Comparison of ENCODE assay signal across 18 cellular contexts in the genomic region with DNA sequence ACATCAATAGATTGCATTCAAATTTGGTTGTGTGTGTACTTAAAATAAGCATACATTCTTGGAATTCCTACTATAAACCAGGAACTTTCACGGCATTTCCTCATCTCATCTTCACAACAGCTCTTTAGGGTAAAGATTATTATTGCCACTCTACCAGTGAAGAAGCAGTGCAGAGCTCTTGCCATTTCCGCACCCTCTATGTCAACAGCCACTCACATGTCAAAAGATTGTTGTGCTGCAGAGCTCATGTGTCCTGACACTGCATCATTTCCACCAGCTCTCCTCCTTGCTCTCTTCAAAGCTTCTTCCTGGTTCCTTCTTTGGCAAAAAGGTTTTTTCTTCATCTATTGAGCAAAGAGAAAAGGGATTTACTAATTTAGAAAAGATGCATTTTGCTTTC. TPM values are rescaled to one million over a fixed set of nuclear protein-coding genes. Genes with fewer than 3 reads are reported as not detected.
DNase-seq lines count a peak whose midpoint lies in the region; ATAC-seq and TF ChIP-seq lines count a peak whose summit lies in the region.
"Had no signal": no experiment of that assay in that cellular context is flagged by ENCODE, and none has a peak within 500 bp of the region (broad histone marks: within the 10 kb centered on the region; RNA-seq: fewer than 3 reads in every experiment).

No MANE protein-coding gene starts in this region.

- no peak overlapping the region for H3T11ph ChIP-seq in H9 (ENCODE audit: low read length)

- no peak overlapping the region for H3K4me3 Mint-ChIP-seq in H9
- H3K4me3 Mint-ChIP-seq: CD14-positive monocyte; CD8-positive, alpha-beta T cell; HFFc6 had no signal

- peak; percentile 26 for TF ChIP-seq EP300 in neural cell (conservative IDR thresholded peaks at IDR 0.05; ENCODE audit: poor library complexity, severe bottlenecking)

- no peak overlapping the region for H3K56ac ChIP-seq in H9 (ENCODE audit: insufficient read length, low read depth, low read length)

- H3K9me3 ChIP-seq in H9 (ENCODE audit: control insufficient read depth, low read depth, low read length): no peaks in the 10 kb centered on the region
- H3K9me3 ChIP-seq in neural cell (ENCODE audit: low read length): no peaks in the 10 kb centered on the region
- H3K9me3 ChIP-seq: A549 had no signal

- no peaks in the 10 kb centered on the region for H3K9me3 Mint-ChIP-seq in H9
- H3K9me3 Mint-ChIP-seq: CD14-positive monocyte; CD8-positive, alpha-beta T cell had no signal

- no peak overlapping the region for H3K23ac ChIP-seq in H9 (ENCODE audit: insufficient read length, low read depth, low read length)

- peak overlapping the region in 1 of 3 experiments; percentile 50; a peak in 1 of 7 replicates for H3K27ac Mint-ChIP-seq in H9
- H3K27ac Mint-ChIP-seq: CD14-positive monocyte; CD8-positive, alpha-beta T cell; HFFc6 had no signal

- no peaks in the 10 kb centered on the region for H3K79me2 ChIP-seq in H9 (ENCODE audit: insufficient read depth, low read length)
- no peaks in the 10 kb centered on the region for H3K79me2 ChIP-seq in neural cell (replicated peaks; ENCODE audit: insufficient read depth, low read length)

- H3K18ac ChIP-seq in H9 (ENCODE audit: insufficient read length, low read depth, low read length): no peak overlapping the region

- no peaks in the 10 kb centered on the region; the same call in none of the 2 replicates for H3K27me3 Mint-ChIP-seq in H9 (ENCODE audit: low read depth)

- no peak for TF ChIP-seq CTCF in H9 (conservative IDR thresholded peaks at IDR 0.05)
- TF ChIP-seq CTCF in neural cell (IDR thresholded peaks at IDR 0.05; ENCODE audit: poor library complexity, severe bottlenecking): no peak

- H4K8ac ChIP-seq in H9 (replicated peaks; ENCODE audit: insufficient read length, low read depth, low read length): no peak overlapping the region

- no CpG with 5 or more reads among the region's 2 CpGs for WGBS in H9 (ENCODE audit: extremely low coverage, insufficient read length, low lambda C conversion rate)

- H2BK5ac ChIP-seq in H9 (ENCODE audit: insufficient read length, low read length): no peak overlapping the region

- H2AFZ ChIP-seq in H9 (ENCODE audit: low read length): peak overlapping the region; percentile 52
- H2AFZ ChIP-seq in neural cell (ENCODE audit: low read depth, low read length): no peak overlapping the region

- H2BK15ac ChIP-seq in H9 (ENCODE audit: low read depth, low read length): no peak overlapping the region

- H3K27ac ChIP-seq in H9 (ENCODE audit: insufficient read length, low read depth, low read length) (no peak overlapping the region), neural cell (ENCODE audit: low read length) (no peak overlapping the region)
- H3K27ac ChIP-seq: A549, HL-60 had no signal

- H3K4ac ChIP-seq in H9 (ENCODE audit: low read depth, low read length): no peak overlapping the region

- H3K27me3 ChIP-seq in H9 (ENCODE audit: insufficient read depth, low read length) (no peaks in the 10 kb centered on the region), neural cell (ENCODE audit: insufficient read depth, low read depth, low read length) (no peaks in the 10 kb centered on the region)

- DNase-seq in EH (ENCODE audit: low read depth) (peak; percentile 1), H9 (no peak), NCI-H510A treated with DMSO at 0.1 percent for 48 hours (lab: John Stamatoyannopoulos, UW) (peak; percentile 80), hypothalamus (lab: John Stamatoyannopoulos, UW) (no peak)
- DNase-seq: CD8-positive, alpha-beta T cell; COR-L47; DMS153; GOT3; HCEC 1CT; HFFc6 had no signal

- no peaks in the 10 kb centered on the region for H3K36me3 Mint-ChIP-seq in H9 (ENCODE audit: insufficient read depth in 1 of 3, low read depth in 3 of 3)
- H3K36me3 Mint-ChIP-seq: CD14-positive monocyte; CD8-positive, alpha-beta T cell had no signal

- no peak for ATAC-seq in HG02870 (IDR thresholded peaks at IDR 0.05; ENCODE audit: unreplicated experiment)
- no peak for ATAC-seq in HG03439 (IDR thresholded peaks at IDR 0.05; ENCODE audit: unreplicated experiment)
- ATAC-seq: A549; CD8-positive, alpha-beta T cell; K562 had no signal

- H3K4me3 ChIP-seq in neural cell (ENCODE audit: low read length): no peak overlapping the region
- H3K4me3 ChIP-seq: A549, K562 had no signal

- TF ChIP-seq RAD21 in neural cell (conservative IDR thresholded peaks at IDR 0.05): no peak

- H2BK12ac ChIP-seq in H9 (ENCODE audit: insufficient read length, low read depth, low read length): no peak overlapping the region

- H4K91ac ChIP-seq in H9 (ENCODE audit: insufficient read length, low read depth, low read length): no peak overlapping the region

- H3K4me2 ChIP-seq in H9 (ENCODE audit: insufficient read depth, insufficient read length, low read length): no peak overlapping the region
- H3K4me2 ChIP-seq in neural cell (ENCODE audit: low read length): no peak overlapping the region
- H3K4me2 ChIP-seq: A549 had no signal

- H3K79me1 ChIP-seq in H9 (ENCODE audit: insufficient read depth, low read depth, low read length, poor library complexity, severe bottlenecking): no peaks in the 10 kb centered on the region

- H3K14ac ChIP-seq in H9 (ENCODE audit: insufficient read depth, low read length): no peak overlapping the region

- H3F3A ChIP-seq in neural cell (ENCODE audit: insufficient read depth, low read length, poor library complexity, severe bottlenecking): no peaks in the 10 kb centered on the region

- H3K23me2 ChIP-seq in H9 (ENCODE audit: insufficient read length, low read depth, low read length, poor library complexity, severe bottlenecking): no peaks in the 10 kb centered on the region

- H2AK5ac ChIP-seq in H9 (ENCODE audit: insufficient read length, low read length): no peak overlapping the region

- H3K9me2 ChIP-seq in neural cell (ENCODE audit: insufficient read depth, low read length): no peaks in the 10 kb centered on the region

- H3K9ac ChIP-seq in H9 (ENCODE audit: extremely low read depth, insufficient read length, low read length) (no peak overlapping the region), neural cell (ENCODE audit: low read length) (no peak overlapping the region)

- H2BK120ac ChIP-seq in H9 (ENCODE audit: low read depth, low read length, poor library complexity, severe bottlenecking): no peak overlapping the region

- H4K5ac ChIP-seq in H9 (ENCODE audit: insufficient read length, low read depth, low read length): no peak overlapping the region

- no peak overlapping the region for H2BK20ac ChIP-seq in H9 (ENCODE audit: low read depth, low read length, poor library complexity, severe bottlenecking)

- H4K20me1 ChIP-seq in H9 (ENCODE audit: control insufficient read depth, insufficient read depth, insufficient read length) (no peaks in the 10 kb centered on the region), neural cell (ENCODE audit: insufficient read depth) (no peaks in the 10 kb centered on the region)

- 0 out of 2 replicates have a peak, but pooled peaks cover 3% of the 10 kb centered on the region for H3K4me1 ChIP-seq in H9 (ENCODE audit: insufficient read depth, low read length)
- H3K4me1 ChIP-seq: A549 had no signal

- peaks cover 16 to 19% of the 10 kb centered on the region in 2 experiments for H3K4me1 Mint-ChIP-seq in H9
- H3K4me1 Mint-ChIP-seq: CD14-positive monocyte had no signal

- H3K36me3 ChIP-seq in neural cell (ENCODE audit: insufficient read depth, low read length): no peaks in the 10 kb centered on the region

TF ChIP-seq in neural cell, 6 proteins besides CTCF, POLR2A, EP300 and RAD21:
- peak; percentile 39 for TF ChIP-seq POLR2AphosphoS5 (IDR thresholded peaks at IDR 0.05)
- TF ChIP-seq EZH2 (IDR thresholded peaks at IDR 0.05; ENCODE audit: borderline replicate concordance, insufficient read depth, low read length, poor library complexity, severe bottlenecking): no peak

RNA-seq across cellular contexts. Expression of a gene that starts 26.5 kb away (rescaled TPM):
- total RNA-seq in H9 (2021): 1.9 and 2.0 TPM in 2 replicates
- 0.16 and 0.90 TPM in 2 replicates for polyA plus RNA-seq in neural cell
- polyA minus RNA-seq in neural cell: 0.73 and 1.7 TPM in 2 replicates
- total RNA-seq: HFFc6, K562 had no signal
- polyA plus RNA-seq: BJ, K562 had no signal

Comparison
In these comparisons a context has a peak if more than half of its experiments do, and no peak if none do; other contexts are left out.
1. DNase-seq: peak in EH (single experiment) and NCI-H510A treated with DMSO at 0.1 percent for 48 hours (single experiment); none in H9 (single experiment) and hypothalamus (0 of 51).